8 cellular contexts compared by ENCODE assay signal in the genomic region with DNA sequence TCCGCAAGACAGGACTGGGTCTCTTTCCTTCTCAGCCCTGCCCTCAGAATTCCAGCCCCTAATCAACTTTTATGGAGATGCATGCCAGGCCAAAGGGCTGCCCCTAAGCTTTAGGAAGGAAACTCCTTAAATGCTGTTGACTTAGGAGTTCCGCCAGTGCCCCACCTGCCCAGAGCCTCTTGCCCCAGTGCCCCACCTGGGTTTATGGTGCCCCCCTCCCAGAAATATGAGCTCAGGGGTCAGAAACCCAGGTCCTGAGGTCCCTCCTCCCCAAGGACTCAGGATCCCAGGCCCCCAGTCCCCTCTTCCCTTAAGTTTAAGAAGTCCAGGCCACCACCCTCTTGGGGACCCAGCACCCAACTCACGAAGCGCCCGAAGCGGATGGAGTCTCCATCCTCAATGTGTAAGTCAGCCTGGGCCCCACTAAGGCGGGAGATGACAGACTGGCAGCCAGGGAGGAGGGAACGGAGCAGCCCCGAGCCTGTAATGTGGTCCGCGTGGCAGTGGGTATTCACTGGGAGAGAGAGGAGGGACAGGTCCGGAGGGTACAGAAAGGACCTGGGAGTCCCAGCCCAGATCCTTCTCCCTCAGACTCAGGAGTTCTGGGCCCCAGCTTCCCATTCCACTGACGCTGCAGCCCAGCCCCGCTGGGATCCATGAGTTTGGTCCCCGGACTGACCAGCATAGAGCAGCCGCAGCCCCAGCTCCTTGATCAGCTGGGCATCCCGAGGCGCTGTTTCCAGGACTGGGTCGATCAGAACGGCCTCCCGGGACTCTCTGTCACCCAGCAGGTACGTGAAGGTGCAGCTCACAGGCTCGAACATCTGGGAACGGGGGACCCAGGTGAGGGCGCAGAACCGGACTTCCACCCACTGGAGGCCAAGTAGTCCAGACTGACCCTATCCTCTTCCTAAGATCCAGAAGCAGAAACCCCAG. TPM values are rescaled to one million over a fixed set of nuclear protein-coding genes. Genes with fewer than 3 reads are reported as not detected.
DNase-seq lines count a peak whose midpoint lies in the region; ATAC-seq and TF ChIP-seq lines count a peak whose summit lies in the region.

No MANE protein-coding gene starts in this region.

- H3K4me1 ChIP-seq in adipocyte (ENCODE audit: control insufficient read depth, insufficient read depth, low read length): peaks cover 27% of the 10 kb centered on the region
- peaks cover 14% of the 10 kb centered on the region for H3K4me1 ChIP-seq in smooth muscle cell (ENCODE audit: low read depth)

- WGBS in smooth muscle cell (ENCODE audit: low lambda C conversion rate): 3% methylated on average over 26 of the region's 26 CpGs

- DNase-seq in BJ (ENCODE audit: low read depth) (no peak), adipocyte (ENCODE audit: low read depth) (peak; percentile 64), smooth muscle cell (lab: John Stamatoyannopoulos, UW; ENCODE audit: unreplicated experiment) (peak; percentile 30), NCI-H1930 (lab: John Stamatoyannopoulos, UW) (no peak), NCI-H2107 (lab: John Stamatoyannopoulos, UW) (no peak)

- no peak overlapping the region for H2AFZ ChIP-seq in smooth muscle cell (ENCODE audit: low read depth)

- peaks cover 16% of the 10 kb centered on the region for H4K20me1 ChIP-seq in smooth muscle cell (ENCODE audit: low read depth)

- H3K4me2 ChIP-seq in smooth muscle cell: peak overlapping the region; percentile 96

- H3K27me3 Mint-ChIP-seq in IgD-negative memory B cell: no peaks in the 10 kb centered on the region

- peaks cover 6 to 19% (median 6%) of the 10 kb centered on the region in 3 donors for H3K4me1 Mint-ChIP-seq in IgD-negative memory B cell

- H3F3A ChIP-seq in smooth muscle cell (ENCODE audit: low read depth): no peaks in the 10 kb centered on the region

- H3K9me3 Mint-ChIP-seq in IgD-negative memory B cell: no peaks in the 10 kb centered on the region

- H3K27ac Mint-ChIP-seq in IgD-negative memory B cell: peak overlapping the region in 2 of 3 donors; percentile 4 to 86

- ATAC-seq in HG02885 (IDR thresholded peaks at IDR 0.05; ENCODE audit: poor library complexity, unreplicated experiment): no peak

- peaks cover 27% of the 10 kb centered on the region for H3K79me2 ChIP-seq in smooth muscle cell (ENCODE audit: low read depth)

- H3K4me3 Mint-ChIP-seq in IgD-negative memory B cell: peak overlapping the region; percentile 63 to 96 (median 90)

- H3K36me3 Mint-ChIP-seq in IgD-negative memory B cell: no peaks in the 10 kb centered on the region

- POLR2A ChIA-PET in BJ (lab: Charles Lee): no interaction called here

- H3K4me3 ChIP-seq in BJ (ENCODE audit: low read depth, low read length) (peak overlapping the region; percentile 94), adipocyte (ENCODE audit: low read length) (peak overlapping the region; percentile 97), iPS-18c (ENCODE audit: insufficient read depth, low read depth, low read length) (peak overlapping the region; percentile 72), smooth muscle cell (peak overlapping the region; percentile 87)

- H3K9me3 ChIP-seq in adipocyte (ENCODE audit: control insufficient read depth, low read length): no peaks in the 10 kb centered on the region
- no peaks in the 10 kb centered on the region for H3K9me3 ChIP-seq in iPS-18c (ENCODE audit: control insufficient read depth, insufficient read depth, low read length)
- H3K9me3 ChIP-seq in smooth muscle cell (replicated peaks; ENCODE audit: low read depth): no peaks in the 10 kb centered on the region

- H3K27me3 ChIP-seq in BJ (ENCODE audit: control insufficient read depth, insufficient read depth, low read length) (no peaks in the 10 kb centered on the region), adipocyte (replicated peaks; ENCODE audit: control insufficient read depth, insufficient read depth, low read length) (no peaks in the 10 kb centered on the region), smooth muscle cell (ENCODE audit: low read depth) (no peaks in the 10 kb centered on the region)

- CTCF ChIA-PET in BJ (lab: Yijun Ruan, JAX): interaction anchor here (1.2 to 7.3 kb wide), 4 partner anchors 79 to 94 kb away, joined by 3 to 41 read pairs (median 4); no protein-coding TSS in a partner anchor

- TF ChIP-seq CTCF in BJ (IDR thresholded peaks at IDR 0.05; ENCODE audit: insufficient read depth, low read depth, low read length): no peak
- no peak for TF ChIP-seq CTCF in smooth muscle cell (IDR thresholded peaks at IDR 0.05; ENCODE audit: borderline replicate concordance, insufficient read depth, poor library complexity, severe bottlenecking)

- peak overlapping the region; percentile 76 for H3K27ac ChIP-seq in smooth muscle cell (ENCODE audit: low read depth)

- H3K36me3 ChIP-seq in BJ (ENCODE audit: control insufficient read depth, insufficient read depth, low read length) (peaks cover 1% of the 10 kb centered on the region), adipocyte (ENCODE audit: control insufficient read depth, insufficient read depth, low read length, severe bottlenecking) (no peaks in the 10 kb centered on the region), smooth muscle cell (ENCODE audit: low read depth) (no peaks in the 10 kb centered on the region)

- peak overlapping the region; percentile 97 for H3K9ac ChIP-seq in adipocyte (ENCODE audit: low read length)
- peak overlapping the region; percentile 75 for H3K9ac ChIP-seq in smooth muscle cell (ENCODE audit: low read depth)

RNA-seq across cellular contexts. Expression of gene ETHE1, which starts 0.9 kb away (rescaled TPM):
- polyA plus RNA-seq in BJ (2011; rRNA removed) (188 and 261 TPM in 2 replicates), IgD-negative memory B cell (25.2 TPM), smooth muscle cell (57.6 and 61.4 TPM in 2 replicates)
- 107 and 192 TPM in 2 replicates for polyA minus RNA-seq in BJ (2011; rRNA and poly(A)+ RNA removed)
- 45.4 and 61.1 TPM in 2 replicates for total RNA-seq in smooth muscle cell

RNA-seq across cellular contexts. Expression of gene ZNF575, which starts 6.9 kb away (rescaled TPM):
- polyA plus RNA-seq in BJ (2011; rRNA removed) (0.09 and 0.33 TPM in 2 replicates), IgD-negative memory B cell (2.9 TPM), smooth muscle cell (1.7 and 2.4 TPM in 2 replicates)
- polyA minus RNA-seq in BJ (2011; rRNA and poly(A)+ RNA removed): 0.72 TPM in 1 of 2 replicates, not detected in the other
- total RNA-seq in smooth muscle cell: 0.18 TPM in 1 of 2 replicates, not detected in the other

RNA-seq across cellular contexts. Expression of gene PHLDB3, which starts 21.6 kb away (rescaled TPM):
- polyA plus RNA-seq in BJ (2011; rRNA removed): 4.0 and 5.3 TPM in 2 replicates
- 2.5 and 3.6 TPM in 2 replicates for polyA minus RNA-seq in BJ (2011; rRNA and poly(A)+ RNA removed)
- polyA plus RNA-seq in IgD-negative memory B cell: 6.8 TPM
- total RNA-seq in smooth muscle cell: 7.2 and 8.9 TPM in 2 replicates
- 8.6 and 17.4 TPM in 2 replicates for polyA plus RNA-seq in smooth muscle cell

RNA-seq across cellular contexts. Expression of gene XRCC1, which starts 49.2 kb away (rescaled TPM):
- polyA plus RNA-seq in BJ (2011; rRNA removed) (22.8 and 30.8 TPM in 2 replicates), IgD-negative memory B cell (23.6 TPM), smooth muscle cell (35.1 and 43.0 TPM in 2 replicates)
- polyA minus RNA-seq in BJ (2011; rRNA and poly(A)+ RNA removed): 11.4 and 22.8 TPM in 2 replicates
- 19.0 and 24.9 TPM in 2 replicates for total RNA-seq in smooth muscle cell

RNA-seq across cellular contexts. Expression of gene PINLYP, which starts 49.5 kb away (rescaled TPM):
- polyA plus RNA-seq in BJ (2011; rRNA removed) (2.0 and 2.2 TPM in 2 replicates), IgD-negative memory B cell (not detected), smooth muscle cell (2.2 and 8.3 TPM in 2 replicates)
- polyA minus RNA-seq in BJ (2011; rRNA and poly(A)+ RNA removed): 0.46 and 1.2 TPM in 2 replicates
- total RNA-seq in smooth muscle cell: 1.7 and 5.5 TPM in 2 replicates

Comparison
In these comparisons a context has a peak if more than half of its experiments do, and no peak if none do; other contexts are left out.
1. DNase-seq: peak in adipocyte (single experiment) and smooth muscle cell (single experiment); none in BJ (single experiment), NCI-H1930 (0 of 2) and NCI-H2107 (single experiment).
2. Peak in every context shown above with its lines, with median percentiles within 50 percentile points of each other: H3K4me3 ChIP-seq.